11 cellular contexts compared by ENCODE assay signal in genomic region chr19:37045140-37045539, GRCh38.
"Had no signal": no experiment of that assay in that cellular context is flagged by ENCODE, and none has a peak within 500 bp of the region (broad histone marks: within the 10 kb centered on the region; RNA-seq: fewer than 3 reads in every experiment).

No MANE protein-coding gene starts in this region.

- ATAC-seq: GM23338, HCT116 had no signal

- H3K36me3 ChIP-seq: HAP-1 had no signal

- H3K4me3 Mint-ChIP-seq: GM23338, H9, HFFc6 had no signal

- H3K9me3 ChIP-seq: HAP-1 had no signal

- FAIRE-seq: H1, H54 had no signal

- H3K4me1 Mint-ChIP-seq: GM23338, H9 had no signal

- H3K4me1 ChIP-seq: HAP-1 had no signal

- DNase-seq: GM23248, GOT3, H7, H9, HCEC 1CT, HFFc6 had no signal

- H3K27ac ChIP-seq: GM23248 had no signal

- H3K4me3 ChIP-seq: GM23248, GM23338, HAP-1 had no signal

- H3K4me2 ChIP-seq: GM23338 had no signal

- H3K27ac Mint-ChIP-seq: GM23338, H9, HFFc6 had no signal
